ENCODE assay signal across 8 cellular contexts in genomic region chr10:67612577-67613537, GRCh38.
DNase-seq lines count a peak whose midpoint lies in the region; ATAC-seq and TF ChIP-seq lines count a peak whose summit lies in the region.

No MANE protein-coding gene starts in this region.

- peaks cover 5% of the 10 kb centered on the region for H3K27me3 Mint-ChIP-seq in activated T-helper 17 cell treated with anti-CD3 and anti-CD28 coated beads, Interleukin-2, amount 50 U/mL, for 72 hours

- H3K27me3 ChIP-seq in heart right ventricle (no peaks in the 10 kb centered on the region), testis (no peaks in the 10 kb centered on the region)

- peak overlapping the region; percentile 62 for H3K4me3 Mint-ChIP-seq in activated T-helper 17 cell treated with anti-CD3 and anti-CD28 coated beads, Interleukin-2, amount 50 U/mL, for 72 hours

- H3K4me3 ChIP-seq in heart right ventricle: no peak overlapping the region
- no peak overlapping the region for H3K4me3 ChIP-seq in testis

- H3K9me3 ChIP-seq in heart right ventricle: no peaks in the 10 kb centered on the region
- no peaks in the 10 kb centered on the region for H3K9me3 ChIP-seq in testis

- no peaks in the 10 kb centered on the region for H3K9me3 Mint-ChIP-seq in activated T-helper 17 cell treated with anti-CD3 and anti-CD28 coated beads, Interleukin-2, amount 50 U/mL, for 72 hours

- peak overlapping the region; percentile 80 for H3K27ac Mint-ChIP-seq in activated T-helper 17 cell treated with anti-CD3 and anti-CD28 coated beads, Interleukin-2, amount 50 U/mL, for 72 hours

- WGBS in heart right ventricle, 2 donors: 77 to 82% methylated on average over 10 of the region's 10 CpGs
- 83 to 85% methylated on average over 10 of the region's 10 CpGs for WGBS in testis, 2 donors

- no peaks in the 10 kb centered on the region for H3K36me3 ChIP-seq in heart right ventricle
- no peaks in the 10 kb centered on the region for H3K36me3 ChIP-seq in testis (ENCODE audit: low read depth, missing control alignments)

- H3K4me1 ChIP-seq in heart right ventricle (peaks cover 0 to 7% (median 0%) of the 10 kb centered on the region in 9 donors), testis (no peaks in the 10 kb centered on the region)

- peaks cover 14% of the 10 kb centered on the region for H3K4me1 Mint-ChIP-seq in activated T-helper 17 cell treated with anti-CD3 and anti-CD28 coated beads, Interleukin-2, amount 50 U/mL, for 72 hours

- peak; percentile 1 to 11 for DNase-seq in activated CD8-positive, alpha-beta memory T cell treated with anti-CD3 and anti-CD28 coated beads for 1 hour (ENCODE audit: extremely low read depth in 1 of 2, low read depth in 1 of 2)
- DNase-seq in activated CD8-positive, alpha-beta memory T cell treated with anti-CD3 and anti-CD28 coated beads for 24 hours: no peak
- peak; percentile 75 for DNase-seq in stimulated activated CD4-positive, alpha-beta T cell treated with anti-CD3 and anti-CD28 coated beads, Interleukin-1b, Interleukin-23, amount 100 ng/mL, for 48 hours
- no peak for DNase-seq in heart right ventricle
- DNase-seq in testis: no peak
- DNase-seq in NCI-H524 (lab: John Stamatoyannopoulos, UW): no peak

- ATAC-seq in HG03520 (IDR thresholded peaks at IDR 0.05; ENCODE audit: unreplicated experiment): peak; percentile 98
- ATAC-seq in activated T-helper 17 cell treated with anti-CD3 and anti-CD28 coated beads, Interleukin-2, amount 50 U/mL, for 72 hours (replicated peaks): peak; percentile 99
- no peak for ATAC-seq in heart right ventricle

- TF ChIP-seq CTCF in heart right ventricle (IDR thresholded peaks at IDR 0.05): no peak
- TF ChIP-seq CTCF in testis (IDR thresholded peaks at IDR 0.05): no peak

- no peak for TF ChIP-seq POLR2A in testis (IDR thresholded peaks at IDR 0.05)

- no peaks in the 10 kb centered on the region for H3K36me3 Mint-ChIP-seq in activated T-helper 17 cell treated with anti-CD3 and anti-CD28 coated beads, Interleukin-2, amount 50 U/mL, for 72 hours (ENCODE audit: low read depth)

- no peak overlapping the region for H3K27ac ChIP-seq in heart right ventricle
- H3K27ac ChIP-seq in testis: no peak overlapping the region

- intact Hi-C loops in heart right ventricle (cut with DNase I): no loop called here
- intact Hi-C loops in testis (cut with DNase I; ENCODE audit: low total_unique reads): no loop called here

Comparison
In these comparisons a context has a peak if more than half of its experiments do, and no peak if none do; other contexts are left out.
1. DNase-seq: peak in activated CD8-positive, alpha-beta memory T cell treated with anti-CD3 and anti-CD28 coated beads for 1 hour (2 of 2) and stimulated activated CD4-positive, alpha-beta T cell treated with anti-CD3 and anti-CD28 coated beads, Interleukin-1b, Interleukin-23, amount 100 ng/mL, for 48 hours (single experiment); none in activated CD8-positive, alpha-beta memory T cell treated with anti-CD3 and anti-CD28 coated beads for 24 hours (single experiment), heart right ventricle (0 of 2), testis (single experiment) and NCI-H524 (0 of 2).
2. ATAC-seq: peak in HG03520 (single experiment) and activated T-helper 17 cell treated with anti-CD3 and anti-CD28 coated beads, Interleukin-2, amount 50 U/mL, for 72 hours (single experiment); none in heart right ventricle (0 of 8).